ENCODE assay signal across 16 cellular contexts in genomic region chr12:59929091-59929490, GRCh38.
DNase-seq lines count a peak whose midpoint lies in the region; ATAC-seq and TF ChIP-seq lines count a peak whose summit lies in the region.
"Had no signal": no experiment of that assay in that cellular context is flagged by ENCODE, and none has a peak within 500 bp of the region (broad histone marks: within the 10 kb centered on the region; RNA-seq: fewer than 3 reads in every experiment).

No MANE protein-coding gene starts in this region.

- H3K27me3 ChIP-seq in BJ (ENCODE audit: control insufficient read depth, insufficient read depth, low read length), result no peaks in the 10 kb centered on the region
- H3K27me3 ChIP-seq: spleen had no signal

- ATAC-seq in omental fat pad (ENCODE audit: low FRiP score) (peak; percentile 71), GM19397 (IDR thresholded peaks at IDR 0.05; ENCODE audit: unreplicated experiment) (no peak)
- ATAC-seq: GM12878 had no signal

- no peaks in the 10 kb centered on the region for H3K27me3 Mint-ChIP-seq in activated CD4-positive, alpha-beta memory T cell treated with anti-CD3 and anti-CD28 coated beads, Interleukin-2, amount 10 ng/mL, durations not matched to agents 7 days and 5 days

- H3K36me3 Mint-ChIP-seq in activated CD4-positive, alpha-beta memory T cell treated with anti-CD3 and anti-CD28 coated beads, Interleukin-2, amount 10 ng/mL, durations not matched to agents 7 days and 5 days (ENCODE audit: low read depth), result no peaks in the 10 kb centered on the region

- TF ChIP-seq CTCF in BJ (IDR thresholded peaks at IDR 0.05; ENCODE audit: insufficient read depth, low read depth, low read length) (no peak), omental fat pad (IDR thresholded peaks at IDR 0.05) (no peak)

- H3K27ac ChIP-seq in epithelial cell of prostate, result peak overlapping the region; percentile 85
- H3K27ac ChIP-seq: spleen had no signal

- H3K4me1 Mint-ChIP-seq in activated CD4-positive, alpha-beta memory T cell treated with anti-CD3 and anti-CD28 coated beads, Interleukin-2, amount 10 ng/mL, durations not matched to agents 7 days and 5 days, result no peaks in the 10 kb centered on the region

- CTCF ChIA-PET in BJ (lab: Yijun Ruan, JAX), result interaction anchor here (1.7 kb wide), 1 partner anchor 12 kb away, joined by 6 read pairs; no protein-coding TSS in a partner anchor
- CTCF ChIA-PET in activated CD4-positive, alpha-beta memory T cell treated with anti-CD3 and anti-CD28 coated beads, Interleukin-2, amount 10 ng/mL, durations not matched to agents 7 days and 5 days (lab: Charles Lee), result no interaction called here

- H3K27ac Mint-ChIP-seq in activated CD4-positive, alpha-beta memory T cell treated with anti-CD3 and anti-CD28 coated beads, Interleukin-2, amount 10 ng/mL, durations not matched to agents 7 days and 5 days, result no peak overlapping the region

- H3K36me3 ChIP-seq in BJ (ENCODE audit: control insufficient read depth, insufficient read depth, low read length), result no peaks in the 10 kb centered on the region
- H3K36me3 ChIP-seq: spleen had no signal

- no peak overlapping the region for H3K4me3 ChIP-seq in BJ (ENCODE audit: low read depth, low read length)
- H3K4me3 ChIP-seq: GM12878, spleen had no signal

- DNase-seq in BJ (ENCODE audit: low read depth) (peak; percentile 22), NCI-H226 (peak; percentile 71), epithelial cell of prostate (ENCODE audit: low read depth, low spot score) (peak; percentile 66), omental fat pad (ENCODE audit: low spot score) (no peak), NOMO-1 treated with DMSO at 0.1 percent for 48 hours (lab: John Stamatoyannopoulos, UW; ENCODE audit: unreplicated experiment) (no peak)
- DNase-seq in activated CD8-positive, alpha-beta memory T cell treated with anti-CD3 and anti-CD28 coated beads for 24 hours, result no peak
- DNase-seq in activated CD4-positive, alpha-beta memory T cell treated with anti-CD3 and anti-CD28 coated beads, Interleukin-2, amount 10 ng/mL, durations not matched to agents 7 days and 5 days, result no peak
- DNase-seq: activated CD4-positive, alpha-beta T cell treated with anti-CD3 and anti-CD28 coated beads, Interleukin-2, amount 50 U/mL, for 48 hours; C1 segment of cervical spinal cord; DMS79 treated with DMSO at 0.1 percent for 48 hours; NCI-H2081; SIG-M5; spleen; T-helper 9 cell had no signal

- H3K9me3 Mint-ChIP-seq in activated CD4-positive, alpha-beta memory T cell treated with anti-CD3 and anti-CD28 coated beads, Interleukin-2, amount 10 ng/mL, durations not matched to agents 7 days and 5 days, result peaks cover 3% of the 10 kb centered on the region

- no peak overlapping the region for H3K4me3 Mint-ChIP-seq in activated CD4-positive, alpha-beta memory T cell treated with anti-CD3 and anti-CD28 coated beads, Interleukin-2, amount 10 ng/mL, durations not matched to agents 7 days and 5 days

- POLR2A ChIA-PET in BJ (lab: Charles Lee), result no interaction called here
- POLR2A ChIA-PET in activated CD4-positive, alpha-beta memory T cell treated with anti-CD3 and anti-CD28 coated beads, Interleukin-2, amount 10 ng/mL, durations not matched to agents 7 days and 5 days (lab: Charles Lee), result no interaction called here

Comparison
In these comparisons a context has a peak if more than half of its experiments do, and no peak if none do; other contexts are left out.
1. DNase-seq: peak in BJ (single experiment), NCI-H226 (single experiment) and epithelial cell of prostate (single experiment); none in omental fat pad (single experiment), activated CD8-positive, alpha-beta memory T cell treated with anti-CD3 and anti-CD28 coated beads for 24 hours (single experiment), NOMO-1 treated with DMSO at 0.1 percent for 48 hours (single experiment) and activated CD4-positive, alpha-beta memory T cell treated with anti-CD3 and anti-CD28 coated beads, Interleukin-2, amount 10 ng/mL, durations not matched to agents 7 days and 5 days (single experiment).